In the genomic region with DNA sequence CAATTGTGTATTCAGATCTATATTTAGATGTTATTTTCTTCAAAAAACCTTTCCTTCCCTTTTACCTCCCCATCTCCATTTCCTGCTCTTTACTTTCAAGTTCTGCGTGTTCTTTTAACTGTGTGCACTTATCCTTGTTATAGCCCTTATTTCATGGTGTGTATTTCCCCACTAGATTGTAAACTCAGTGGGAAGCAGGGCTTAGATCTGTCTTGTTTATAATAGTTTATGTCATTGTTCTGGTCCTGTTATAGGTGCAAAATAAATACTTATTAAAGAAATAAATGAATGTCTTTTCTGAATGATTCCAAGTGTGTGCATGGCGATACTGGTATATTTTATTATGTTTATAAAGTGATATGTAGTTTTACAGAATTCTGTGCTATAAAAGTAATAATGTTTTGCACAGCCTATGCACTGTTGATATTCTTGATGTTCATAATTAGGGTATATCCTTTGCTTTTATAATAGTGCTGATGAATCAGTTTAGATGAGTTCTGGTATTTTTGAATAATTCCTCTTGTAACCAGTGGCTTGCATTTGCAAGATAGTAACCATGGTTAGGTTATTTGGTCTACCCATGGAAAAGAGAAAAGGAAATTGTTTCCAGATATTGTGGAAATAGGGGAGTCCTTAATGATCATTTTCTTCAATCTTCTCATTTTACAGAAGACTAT, we compare ENCODE assay signal across 17 cellular contexts. TPM values are rescaled to one million over a fixed set of nuclear protein-coding genes. Genes with fewer than 3 reads are reported as not detected.
A peak's percentile ranks its signal among the peaks of the same experiment; 100 is the strongest.
DNase-seq lines count a peak whose midpoint lies in the region; ATAC-seq, FAIRE-seq and TF ChIP-seq lines count a peak whose summit lies in the region.
"Had no signal": no experiment of that assay in that cellular context is flagged by ENCODE, and none has a peak within 500 bp of the region (broad histone marks: within the 10 kb centered on the region; RNA-seq: fewer than 3 reads in every experiment).

No MANE protein-coding gene starts in this region.

- H3K4me1 Mint-ChIP-seq in natural killer cell treated with Interleukin-12 subunit alpha and Interleukin-12 subunit beta and Interleukin-15 and Interleukin-18, amount 100 ng/mL, for 72 hours (ENCODE audit: low read depth in 2 of 2): peaks cover 38 to 69% of the 10 kb centered on the region in 2 donors
- H3K4me1 Mint-ChIP-seq in natural killer cell: peaks cover 5 to 20% of the 10 kb centered on the region in 2 donors
- H3K4me1 Mint-ChIP-seq in activated T-helper 1 cell treated with anti-CD3 and anti-CD28 coated beads, Interleukin-12 subunit alpha, Interleukin-12 subunit beta, Interleukin-2, Interleukin-4 antibody, amounts not matched to agents 30 ng/mL and 10 ng/mL and 1 ng/mL, durations not matched to agents 14 hours and 24 hours and 36 hours (ENCODE audit: low read depth): peaks cover 93% of the 10 kb centered on the region

- H3K4me1 ChIP-seq in keratinocyte (ENCODE audit: control insufficient read depth, extremely low read depth, insufficient read depth, low read length): peaks cover 80% of the 10 kb centered on the region
- no peaks in the 10 kb centered on the region for H3K4me1 ChIP-seq in urinary bladder (ENCODE audit: insufficient read depth)
- H3K4me1 ChIP-seq: BLaER1 had no signal

- no peaks in the 10 kb centered on the region for H3K27me3 ChIP-seq in keratinocyte (ENCODE audit: control insufficient read depth, extremely low read depth, insufficient read depth, low read length)
- H3K27me3 ChIP-seq: BLaER1, brain microvascular endothelial cell, gastrocnemius medialis had no signal

- no peak for FAIRE-seq in keratinocyte (lab: Jason Lieb, UNC)
- FAIRE-seq: TTC549 had no signal

- WGBS in urinary bladder: 83% methylated on average over 2 of the region's 2 CpGs

- no peak for TF ChIP-seq CTCF in natural killer cell (IDR thresholded peaks at IDR 0.05)
- TF ChIP-seq CTCF in keratinocyte (optimal IDR thresholded peaks at IDR 0.05 in 1 of 3, IDR thresholded peaks at IDR 0.05 in 1 of 3, conservative IDR thresholded peaks at IDR 0.05 in 1 of 3; ENCODE audit: extremely low read depth in 1 of 3, insufficient read depth in 2 of 3, low read length in 3 of 3): no peak
- TF ChIP-seq CTCF in GM13977 (IDR thresholded peaks at IDR 0.05; ENCODE audit: extremely low read depth, insufficient read depth, missing control alignments): no peak

- H3K27ac ChIP-seq in keratinocyte (ENCODE audit: control insufficient read depth, insufficient read depth, low read length) (peak overlapping the region; percentile 97), urinary bladder (ENCODE audit: low read depth) (peak overlapping the region; percentile 52)
- H3K27ac ChIP-seq: BLaER1, gastrocnemius medialis, KMS-11 had no signal

- no peak for ATAC-seq in natural killer cell treated with Interleukin-12 subunit alpha and Interleukin-12 subunit beta and Interleukin-15 and Interleukin-18, amount 100 ng/mL, for 72 hours
- no peak for ATAC-seq in natural killer cell
- ATAC-seq: gastrocnemius medialis had no signal

- peaks cover 5% of the 10 kb centered on the region for H3K36me3 Mint-ChIP-seq in natural killer cell treated with Interleukin-12 subunit alpha and Interleukin-12 subunit beta and Interleukin-15 and Interleukin-18, amount 100 ng/mL, for 72 hours
- no peaks in the 10 kb centered on the region for H3K36me3 Mint-ChIP-seq in natural killer cell
- peaks cover 46% of the 10 kb centered on the region for H3K36me3 Mint-ChIP-seq in activated T-helper 1 cell treated with anti-CD3 and anti-CD28 coated beads, Interleukin-12 subunit alpha, Interleukin-12 subunit beta, Interleukin-2, Interleukin-4 antibody, amounts not matched to agents 30 ng/mL and 10 ng/mL and 1 ng/mL, durations not matched to agents 14 hours and 24 hours and 36 hours (ENCODE audit: low read depth)

- DNase-seq in natural killer cell treated with Interleukin-12 subunit alpha and Interleukin-12 subunit beta and Interleukin-15 and Interleukin-18, amount 100 ng/mL, for 72 hours (ENCODE audit: low spot score): no peak
- DNase-seq in natural killer cell: no peak
- no peak for DNase-seq in activated T-helper 1 cell treated with anti-CD3 and anti-CD28 coated beads, Interleukin-12 subunit alpha, Interleukin-12 subunit beta, Interleukin-2, Interleukin-4 antibody, amounts not matched to agents 30 ng/mL and 10 ng/mL and 1 ng/mL, durations not matched to agents 14 hours and 24 hours and 36 hours (ENCODE audit: low spot score)
- no peak for DNase-seq in keratinocyte (ENCODE audit: low read depth, low spot score)
- DNase-seq in GM13977 (ENCODE audit: low spot score): no peak
- DNase-seq in stimulated activated CD4-positive, alpha-beta T cell treated with anti-CD3 and anti-CD28 coated beads, Interleukin-2, amount 100 ng/mL, for 24 hours: no peak
- no peak for DNase-seq in NCI-H748 (lab: John Stamatoyannopoulos, UW; ENCODE audit: unreplicated experiment)
- DNase-seq: activated CD8-positive, alpha-beta memory T cell treated with anti-CD3 and anti-CD28 coated beads, Interleukin-2, amount 50 U/mL, for 4 hours; effector memory CD4-positive, alpha-beta T cell; gastrocnemius medialis; NCI-H146; NCI-H526 had no signal

- peaks cover 0 to 4% of the 10 kb centered on the region in 2 donors for H3K27me3 Mint-ChIP-seq in natural killer cell treated with Interleukin-12 subunit alpha and Interleukin-12 subunit beta and Interleukin-15 and Interleukin-18, amount 100 ng/mL, for 72 hours
- H3K27me3 Mint-ChIP-seq in natural killer cell (ENCODE audit: low read depth in 2 of 2): peaks cover 4 to 24% of the 10 kb centered on the region in 2 donors
- H3K27me3 Mint-ChIP-seq in activated T-helper 1 cell treated with anti-CD3 and anti-CD28 coated beads, Interleukin-12 subunit alpha, Interleukin-12 subunit beta, Interleukin-2, Interleukin-4 antibody, amounts not matched to agents 30 ng/mL and 10 ng/mL and 1 ng/mL, durations not matched to agents 14 hours and 24 hours and 36 hours (ENCODE audit: insufficient read depth): no peaks in the 10 kb centered on the region

- in situ Hi-C loops in GM13977 (cut with MboI; ENCODE audit: low pct_unique_long_range_greater_than_20kb, low sequenced_read_pairs, unreplicated experiment): no loop called here

- no peak overlapping the region for H2AFZ ChIP-seq in keratinocyte (ENCODE audit: control insufficient read depth, low read length)

- no peaks in the 10 kb centered on the region for H3K9me3 Mint-ChIP-seq in natural killer cell treated with Interleukin-12 subunit alpha and Interleukin-12 subunit beta and Interleukin-15 and Interleukin-18, amount 100 ng/mL, for 72 hours
- no peaks in the 10 kb centered on the region for H3K9me3 Mint-ChIP-seq in natural killer cell
- H3K9me3 Mint-ChIP-seq in activated T-helper 1 cell treated with anti-CD3 and anti-CD28 coated beads, Interleukin-12 subunit alpha, Interleukin-12 subunit beta, Interleukin-2, Interleukin-4 antibody, amounts not matched to agents 30 ng/mL and 10 ng/mL and 1 ng/mL, durations not matched to agents 14 hours and 24 hours and 36 hours: peaks cover 8% of the 10 kb centered on the region

- peaks cover 93% of the 10 kb centered on the region for H3K79me2 ChIP-seq in keratinocyte (ENCODE audit: control insufficient read depth, insufficient read depth, low read length)

- H3K9me3 ChIP-seq in keratinocyte (ENCODE audit: control insufficient read depth, low read depth, low read length): no peaks in the 10 kb centered on the region
- H3K9me3 ChIP-seq: BLaER1, gastrocnemius medialis had no signal

- H3K9ac ChIP-seq in keratinocyte (ENCODE audit: control insufficient read depth, extremely low read depth, insufficient read depth, low read length): peak overlapping the region; percentile 83
- H3K9ac ChIP-seq: BLaER1, KMS-11 had no signal

- no peak overlapping the region for H3K27ac Mint-ChIP-seq in natural killer cell treated with Interleukin-12 subunit alpha and Interleukin-12 subunit beta and Interleukin-15 and Interleukin-18, amount 100 ng/mL, for 72 hours
- no peak overlapping the region for H3K27ac Mint-ChIP-seq in natural killer cell
- peak overlapping the region; percentile 93 for H3K27ac Mint-ChIP-seq in activated T-helper 1 cell treated with anti-CD3 and anti-CD28 coated beads, Interleukin-12 subunit alpha, Interleukin-12 subunit beta, Interleukin-2, Interleukin-4 antibody, amounts not matched to agents 30 ng/mL and 10 ng/mL and 1 ng/mL, durations not matched to agents 14 hours and 24 hours and 36 hours

- H3K4me3 ChIP-seq in keratinocyte (ENCODE audit: control insufficient read depth in 2 of 3, extremely low read depth in 1 of 3, insufficient read depth in 2 of 3, low read depth in 1 of 3, low read length in 3 of 3) (peak overlapping the region; percentile 24 to 66 (median 56)), urinary bladder (ENCODE audit: low read depth, low read length) (no peak overlapping the region)
- H3K4me3 ChIP-seq: BLaER1, gastrocnemius medialis had no signal

- intact Hi-C loops in natural killer cell (cut with micrococcal nuclease): no loop called here
- intact Hi-C loops in activated T-helper 1 cell treated with anti-CD3 and anti-CD28 coated beads, Interleukin-12 subunit alpha, Interleukin-12 subunit beta, Interleukin-2, Interleukin-4 antibody, amounts not matched to agents 30 ng/mL and 10 ng/mL and 1 ng/mL, durations not matched to agents 14 hours and 24 hours and 36 hours (cut with micrococcal nuclease): loop anchor here (1.0 to 2.0 kb wide), 4 partner anchors 8 to 48 kb away; a partner anchor contains a TSS

- peak overlapping the region; percentile 94 for H3K4me2 ChIP-seq in keratinocyte (ENCODE audit: control insufficient read depth, extremely low read depth, insufficient read depth, low read depth, low read length)
- H3K4me2 ChIP-seq: BLaER1, KMS-11 had no signal

- H3K9me1 ChIP-seq in keratinocyte (ENCODE audit: control insufficient read depth, extremely low read depth, insufficient read depth, low read length): no peaks in the 10 kb centered on the region

- peak overlapping the region; percentile 1 for H3K4me3 Mint-ChIP-seq in natural killer cell treated with Interleukin-12 subunit alpha and Interleukin-12 subunit beta and Interleukin-15 and Interleukin-18, amount 100 ng/mL, for 72 hours
- H3K4me3 Mint-ChIP-seq in natural killer cell: no peak overlapping the region
- H3K4me3 Mint-ChIP-seq in activated T-helper 1 cell treated with anti-CD3 and anti-CD28 coated beads, Interleukin-12 subunit alpha, Interleukin-12 subunit beta, Interleukin-2, Interleukin-4 antibody, amounts not matched to agents 30 ng/mL and 10 ng/mL and 1 ng/mL, durations not matched to agents 14 hours and 24 hours and 36 hours: peak overlapping the region; percentile 63

- dilution Hi-C loops in keratinocyte (cut with MboI; ENCODE audit: extremely low pct_ligation_motif_present, low sequenced_read_pairs): no loop called here

- H3K36me3 ChIP-seq in keratinocyte (ENCODE audit: control insufficient read depth in 2 of 2, extremely low read depth in 1 of 2, insufficient read depth in 2 of 2, low read length in 2 of 2) (peaks cover 3 to 5% of the 10 kb centered on the region in 2 experiments), urinary bladder (ENCODE audit: insufficient read depth) (no peaks in the 10 kb centered on the region)
- H3K36me3 ChIP-seq: BLaER1, brain microvascular endothelial cell, gastrocnemius medialis had no signal

- H4K20me1 ChIP-seq in keratinocyte (ENCODE audit: control insufficient read depth, extremely low read depth, insufficient read depth, low read length): no peaks in the 10 kb centered on the region
- H4K20me1 ChIP-seq: BLaER1 had no signal

RNA-seq across cellular contexts. Expression of a gene that starts 12.1 kb away (rescaled TPM):
- total RNA-seq in natural killer cell treated with Interleukin-12 subunit alpha and Interleukin-12 subunit beta and Interleukin-15 and Interleukin-18, amount 100 ng/mL, for 72 hours: 100 to 1,000 TPM in 1 of 2 donors, 10 to 100 TPM in 1; 54.1 to 110 TPM
- 1 to 10 TPM; 2.6 to 9.6 (median 3.6) TPM for total RNA-seq in natural killer cell
- 250 and 276 TPM in 2 replicates for total RNA-seq in activated T-helper 1 cell treated with anti-CD3 and anti-CD28 coated beads, Interleukin-12 subunit alpha, Interleukin-12 subunit beta, Interleukin-2, Interleukin-4 antibody, amounts not matched to agents 30 ng/mL and 10 ng/mL and 1 ng/mL, durations not matched to agents 14 hours and 24 hours and 36 hours
- polyA plus RNA-seq in keratinocyte: 119 to 244 TPM (median 209 TPM) in 3 replicates
- polyA plus RNA-seq in keratinocyte (2011; ENCODE audit: low read depth): 126 TPM
- polyA plus RNA-seq in keratinocyte (2011; cell fraction: cytosol; rRNA removed): 83.4 and 168 TPM in 2 replicates
- polyA plus RNA-seq in keratinocyte (2011; cell fraction: nucleus; rRNA removed): 141 and 143 TPM in 2 replicates
- polyA plus RNA-seq in keratinocyte (2012; ENCODE audit: low replicate concordance): 109 and 156 TPM in 2 replicates
- 113 to 127 TPM (median 125 TPM) in 3 replicates for polyA minus RNA-seq in keratinocyte
- 103 TPM for polyA minus RNA-seq in keratinocyte (2011; cell fraction: cytosol; rRNA and poly(A)+ RNA removed)
- polyA minus RNA-seq in keratinocyte (2011; cell fraction: nucleus; rRNA and poly(A)+ RNA removed): 127 and 253 TPM in 2 replicates
- 49.3 TPM for total RNA-seq in urinary bladder
- polyA plus RNA-seq in urinary bladder: 15.7 TPM
